21 cellular contexts compared by ENCODE assay signal in the genomic region with DNA sequence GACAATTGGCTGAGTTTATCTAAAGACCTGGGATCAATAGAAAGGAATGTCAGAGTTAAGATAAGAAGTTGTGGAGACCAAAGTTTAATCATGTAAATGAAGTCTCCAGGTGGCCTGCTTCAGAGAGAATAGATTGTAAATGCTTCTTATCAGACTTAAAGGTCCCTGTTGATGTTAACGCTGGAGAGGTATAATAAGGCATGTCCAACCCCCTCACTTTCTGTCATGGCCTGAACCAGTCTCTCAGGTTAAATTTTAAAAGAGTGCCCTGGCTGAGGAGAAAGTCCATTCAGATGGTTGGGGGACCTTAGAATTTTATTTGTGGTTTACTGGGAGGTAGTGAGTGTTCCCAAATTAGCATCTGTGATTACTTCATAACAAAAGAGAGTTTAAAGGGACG.
"Had no signal": no experiment of that assay in that cellular context is flagged by ENCODE, and none has a peak within 500 bp of the region (broad histone marks: within the 10 kb centered on the region; RNA-seq: fewer than 3 reads in every experiment).

No MANE protein-coding gene starts in this region.

- H3K4me3 Mint-ChIP-seq: activated T-cell treated with anti-CD3 and anti-CD28 coated beads, Interleukin-2, amount 50 U/mL, for 72 hours; mesothelial cell of epicardium; stimulated activated naive CD8-positive, alpha-beta T cell treated with anti-CD3 and anti-CD28 coated beads, Interleukin-15, amount 100 ng/mL, for 72 hours; T-helper 1 cell treated with Interleukin-12 subunit alpha and Interleukin-12 subunit beta and Interleukin-4 antibody, amounts not matched to agents 30 μg/mL and 1 μg/mL, for 36 hours; type B pancreatic cell had no signal

- H3K4me3 ChIP-seq: lung, prostate gland, skin epidermis had no signal

- H3K36me3 ChIP-seq: brain microvascular endothelial cell, prostate gland had no signal

- H3K9me3 ChIP-seq: prostate gland had no signal

- H3K9me3 Mint-ChIP-seq: activated T-cell treated with anti-CD3 and anti-CD28 coated beads, Interleukin-2, amount 50 U/mL, for 72 hours; stimulated activated naive CD8-positive, alpha-beta T cell treated with anti-CD3 and anti-CD28 coated beads, Interleukin-15, amount 100 ng/mL, for 72 hours; T-helper 1 cell treated with Interleukin-12 subunit alpha and Interleukin-12 subunit beta and Interleukin-4 antibody, amounts not matched to agents 30 μg/mL and 1 μg/mL, for 36 hours; type B pancreatic cell had no signal

- H3K27me3 ChIP-seq: brain microvascular endothelial cell, foreskin keratinocyte had no signal

- ATAC-seq: activated CD4-positive, CD25-positive, alpha-beta regulatory T cell treated with anti-CD3 and anti-CD28 coated beads, Interleukin-2, amount 50 U/mL, for 24 hours; activated T-cell treated with anti-CD3 and anti-CD28 coated beads, Interleukin-2, amount 50 U/mL, for 72 hours; foreskin keratinocyte; right cardiac atrium; stimulated activated naive CD8-positive, alpha-beta T cell treated with anti-CD3 and anti-CD28 coated beads, Interleukin-15, amount 100 ng/mL, for 72 hours had no signal

- H3K27ac Mint-ChIP-seq: activated T-cell treated with anti-CD3 and anti-CD28 coated beads, Interleukin-2, amount 50 U/mL, for 72 hours; mesothelial cell of epicardium; T-helper 1 cell treated with Interleukin-12 subunit alpha and Interleukin-12 subunit beta and Interleukin-4 antibody, amounts not matched to agents 30 μg/mL and 1 μg/mL, for 36 hours; type B pancreatic cell had no signal

- H3K27me3 Mint-ChIP-seq: stimulated activated naive CD8-positive, alpha-beta T cell treated with anti-CD3 and anti-CD28 coated beads, Interleukin-15, amount 100 ng/mL, for 72 hours; type B pancreatic cell had no signal

- H3K36me3 Mint-ChIP-seq: mesothelial cell of epicardium, type B pancreatic cell had no signal

- H3K27ac ChIP-seq: brain microvascular endothelial cell, foreskin keratinocyte, prostate gland, skin epidermis had no signal

- H3K4me1 Mint-ChIP-seq: stimulated activated naive CD8-positive, alpha-beta T cell treated with anti-CD3 and anti-CD28 coated beads, Interleukin-15, amount 100 ng/mL, for 72 hours had no signal

- H3K4me1 ChIP-seq: foreskin keratinocyte, prostate gland had no signal

- DNase-seq: activated CD4-positive, alpha-beta T cell treated with anti-CD3 and anti-CD28 coated beads, Interleukin-2, amount 50 U/mL, for 1 hour; activated CD8-positive, alpha-beta memory T cell treated with anti-CD3 and anti-CD28 coated beads for 24 hours; activated effector memory CD4-positive, alpha-beta T cell treated with anti-CD3 and anti-CD28 coated beads, Interleukin-2, amount 50 U/mL, for 16 hours; activated naive CD4-positive, alpha-beta T cell treated with anti-CD3 and anti-CD28 coated beads, Interleukin-2, amount 50 U/mL, for 16 hours; activated T-cell treated with anti-CD3 and anti-CD28 coated beads, Interleukin-2, amount 50 U/mL, for 72 hours; aorta; brain microvascular endothelial cell; central memory CD4-positive, alpha-beta T cell; foreskin keratinocyte; hypothalamus; right cardiac atrium; stimulated activated CD4-positive, alpha-beta T cell treated with anti-CD3 and anti-CD28 coated beads, Interleukin-15, amount 100 ng/mL, for 24 hours; stimulated activated CD4-positive, alpha-beta T cell treated with anti-CD3 and anti-CD28 coated beads, Interleukin-2, amount 100 ng/mL, for 48 hours; stimulated activated naive CD8-positive, alpha-beta T cell treated with anti-CD3 and anti-CD28 coated beads, Interleukin-15, amount 100 ng/mL, for 72 hours had no signal
